8 cellular contexts compared by ENCODE assay signal in genomic region chr9:90226839-90227338, GRCh38.
DNase-seq lines count a peak whose midpoint lies in the region; ATAC-seq and TF ChIP-seq lines count a peak whose summit lies in the region.
"Not testable (repeated sequence)": the region's sequence is repeated elsewhere in the genome, so short reads cannot be mapped to it uniquely, and the experiment has no call there.

No MANE protein-coding gene starts in this region.

- DNase-seq in GM10266 (ENCODE audit: extremely low spot score) = not testable (repeated sequence)
- peak; percentile 18 for DNase-seq in NCI-H1436 treated with DMSO at 0.1 percent for 48 hours (lab: John Stamatoyannopoulos, UW)
- peak; percentile 50 to 61 for DNase-seq in SHP77 (lab: John Stamatoyannopoulos, UW)
- peak; percentile 70 for DNase-seq in activated CD8-positive, alpha-beta memory T cell treated with anti-CD3 and anti-CD28 coated beads, Interleukin-2, amount 50 U/mL, for 48 hours
- DNase-seq in dermis blood vessel endothelial cell = peak; percentile 1
- peak; percentile 64 for DNase-seq in left lobe of liver (ENCODE audit: low spot score)
- peak; percentile 39 to 58 for DNase-seq in stimulated activated CD4-positive, alpha-beta T cell treated with anti-CD3 and anti-CD28 coated beads, Interleukin-12 subunit alpha, Interleukin-12 subunit beta, amount 100 ng/mL, for 24 hours (ENCODE audit: low read depth in 2 of 2)
- DNase-seq in ureter (ENCODE audit: low spot score) = peak; percentile 67

- ATAC-seq in left lobe of liver = not testable (repeated sequence)

- TF ChIP-seq CTCF in GM10266 (IDR thresholded peaks at IDR 0.05; ENCODE audit: control insufficient read depth, insufficient read depth, low read depth, missing control alignments) = peak; percentile 60
